25 cellular contexts compared by ENCODE assay signal in the genomic region with DNA sequence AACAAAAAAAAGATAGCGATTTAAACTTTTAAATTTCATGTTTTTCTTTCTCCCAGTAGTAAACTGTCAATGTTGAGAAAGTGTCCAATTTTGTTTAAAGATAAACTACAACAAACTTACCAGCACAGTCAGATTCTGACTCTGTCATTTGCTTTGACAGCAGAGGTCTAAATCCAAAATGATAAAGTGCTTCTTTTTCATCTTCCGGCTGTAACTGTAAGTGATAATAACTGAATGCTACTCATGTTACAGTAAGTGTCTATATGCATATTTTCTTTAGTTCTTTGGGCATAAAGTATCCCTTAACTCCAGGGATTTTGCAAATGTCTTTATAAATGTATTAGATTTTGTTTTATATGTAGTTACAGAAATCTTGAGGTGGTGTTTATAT.
"Had no signal": no experiment of that assay in that cellular context is flagged by ENCODE, and none has a peak within 500 bp of the region (broad histone marks: within the 10 kb centered on the region; RNA-seq: fewer than 3 reads in every experiment).

No MANE protein-coding gene starts in this region.

- H3K4me1 ChIP-seq: adrenal gland, body of pancreas, gastrocnemius medialis, neural progenitor cell, spleen, upper lobe of right lung had no signal

- H3K79me2 ChIP-seq: hepatocyte had no signal

- H3K27ac ChIP-seq: adrenal gland, body of pancreas, coronary artery, dorsolateral prefrontal cortex, gastrocnemius medialis, hepatocyte, neural progenitor cell, right atrium auricular region, spleen, suprapubic skin, tibial artery, upper lobe of right lung had no signal

- H3K9me3 ChIP-seq: body of pancreas, gastrocnemius medialis, right atrium auricular region, suprapubic skin, tibial artery, upper lobe of right lung had no signal

- H3K9ac ChIP-seq: neural progenitor cell had no signal

- H2AFZ ChIP-seq: hepatocyte, neural progenitor cell had no signal

- H3K36me3 ChIP-seq: adrenal gland, gastrocnemius medialis, neural progenitor cell, right atrium auricular region, spleen, suprapubic skin, tibial artery, upper lobe of right lung had no signal

- H3K4me2 ChIP-seq: hepatocyte, neural progenitor cell had no signal

- DNase-seq: activated CD4-positive, alpha-beta T cell treated with anti-CD3 and anti-CD28 coated beads for 1 hour; activated CD4-positive, alpha-beta T cell treated with anti-CD3 and anti-CD28 coated beads, Interleukin-2, amount 50 U/mL, for 1 hour; activated CD8-positive, alpha-beta T cell treated with anti-CD3 and anti-CD28 coated beads for 36 hours; activated T-cell treated with anti-CD3 and anti-CD28 coated beads, Interleukin-2, amount 50 U/mL, for 4 hours; adrenal gland; aorta; body of pancreas; cerebellar nuclear complex; dorsolateral prefrontal cortex; effector memory CD4-positive, alpha-beta T cell; gastrocnemius medialis; islet precursor cell; left cardiac atrium; midbrain; naive thymus-derived CD4-positive, alpha-beta T cell; spleen; stimulated activated naive CD4-positive, alpha-beta T cell; T-helper 1 cell; tibial artery; upper lobe of right lung had no signal

- H3K27me3 ChIP-seq: adrenal gland, body of pancreas, dorsolateral prefrontal cortex, gastrocnemius medialis, hepatocyte, neural progenitor cell, right atrium auricular region, spleen, suprapubic skin, tibial artery, upper lobe of right lung had no signal

- H3K4me3 ChIP-seq: adrenal gland, body of pancreas, coronary artery, dorsolateral prefrontal cortex, gastrocnemius medialis, hepatocyte, neural progenitor cell, right atrium auricular region, spleen, suprapubic skin, tibial artery, upper lobe of right lung had no signal
